ENCODE assay signal across 1 cellular context in genomic region chr2:112884869-112885502, GRCh38.
TF ChIP-seq lines count a peak whose summit lies in the region.

No MANE protein-coding gene starts in this region.

TF ChIP-seq in K562, 482 proteins besides CTCF, POLR2A, EP300 and RAD21 (continued from another document):
- TF ChIP-seq, protein P1, sequence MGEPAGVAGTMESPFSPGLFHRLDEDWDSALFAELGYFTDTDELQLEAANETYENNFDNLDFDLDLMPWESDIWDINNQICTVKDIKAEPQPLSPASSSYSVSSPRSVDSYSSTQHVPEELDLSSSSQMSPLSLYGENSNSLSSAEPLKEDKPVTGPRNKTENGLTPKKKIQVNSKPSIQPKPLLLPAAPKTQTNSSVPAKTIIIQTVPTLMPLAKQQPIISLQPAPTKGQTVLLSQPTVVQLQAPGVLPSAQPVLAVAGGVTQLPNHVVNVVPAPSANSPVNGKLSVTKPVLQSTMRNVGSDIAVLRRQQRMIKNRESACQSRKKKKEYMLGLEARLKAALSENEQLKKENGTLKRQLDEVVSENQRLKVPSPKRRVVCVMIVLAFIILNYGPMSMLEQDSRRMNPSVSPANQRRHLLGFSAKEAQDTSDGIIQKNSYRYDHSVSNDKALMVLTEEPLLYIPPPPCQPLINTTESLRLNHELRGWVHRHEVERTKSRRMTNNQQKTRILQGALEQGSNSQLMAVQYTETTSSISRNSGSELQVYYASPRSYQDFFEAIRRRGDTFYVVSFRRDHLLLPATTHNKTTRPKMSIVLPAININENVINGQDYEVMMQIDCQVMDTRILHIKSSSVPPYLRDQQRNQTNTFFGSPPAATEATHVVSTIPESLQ (CRISPR knock-in tag; IDR thresholded peaks at IDR 0.05), result 0 out of 2 replicates have a peak, but pooled peaks have one; percentile 43
- TF ChIP-seq RCOR1 (IDR thresholded peaks at IDR 0.05; ENCODE audit: borderline replicate concordance in 1 of 2, low read depth in 2 of 2, low read length in 2 of 2) (peak in 1 of 2 experiments; percentile 55; a peak in 1 of 4 replicates), HMBOX1 (IDR thresholded peaks at IDR 0.05) (0 out of 2 replicates have a peak, but pooled peaks have one; percentile 16), HMG20B (CRISPR knock-in tag; IDR thresholded peaks at IDR 0.05) (no peak), SMC3 (conservative IDR thresholded peaks at IDR 0.05; ENCODE audit: insufficient read depth, low read depth, low read length) (peak; percentile 83), PCBP1 (IDR thresholded peaks at IDR 0.05; ENCODE audit: low read depth, low read length, poor library complexity, severe bottlenecking) (no peak), ZNF165 (CRISPR knock-in tag; IDR thresholded peaks at IDR 0.05; ENCODE audit: borderline replicate concordance) (0 out of 2 replicates have a peak, but pooled peaks have one; percentile 13), NR4A1 (CRISPR knock-in tag; IDR thresholded peaks at IDR 0.05) (no peak), NR4A1 (tag; IDR thresholded peaks at IDR 0.05) (0 out of 2 replicates have a peak, but pooled peaks have one; percentile 34), GATAD2B (IDR thresholded peaks at IDR 0.05; ENCODE audit: borderline replicate concordance) (peak; percentile 16; the same call in 1 of the 2 replicates), STAG1 (CRISPR knock-in tag; IDR thresholded peaks at IDR 0.05; ENCODE audit: borderline replicate concordance) (peak; percentile 50; the same call in 1 of the 2 replicates), ADNP (tag; IDR thresholded peaks at IDR 0.05) (peak; percentile 26; the same call in 1 of the 2 replicates), SRF (CRISPR knock-in tag; IDR thresholded peaks at IDR 0.05) (no peak), XRCC5 (IDR thresholded peaks at IDR 0.05; ENCODE audit: low read depth, low read length) (0 out of 2 replicates have a peak, but pooled peaks have one; percentile 36), JUND (IDR thresholded peaks at IDR 0.05; ENCODE audit: borderline replicate concordance, low read depth, low read length) (0 out of 2 replicates have a peak, but pooled peaks have one; percentile 8), JUND (tag; IDR thresholded peaks at IDR 0.05; ENCODE audit: borderline replicate concordance, low read depth, low read length) (no peak; the same call in 2 of the 3 replicates), MAZ (CRISPR knock-in tag; conservative IDR thresholded peaks at IDR 0.05 in 1 of 2, IDR thresholded peaks at IDR 0.05 in 1 of 2) (peak; percentile 28 to 29; a peak in 1 of 4 replicates), CXXC5 (CRISPR knock-in tag; IDR thresholded peaks at IDR 0.05) (0 out of 2 replicates have a peak, but pooled peaks have one; percentile 10)
- TF ChIP-seq, protein P2, sequence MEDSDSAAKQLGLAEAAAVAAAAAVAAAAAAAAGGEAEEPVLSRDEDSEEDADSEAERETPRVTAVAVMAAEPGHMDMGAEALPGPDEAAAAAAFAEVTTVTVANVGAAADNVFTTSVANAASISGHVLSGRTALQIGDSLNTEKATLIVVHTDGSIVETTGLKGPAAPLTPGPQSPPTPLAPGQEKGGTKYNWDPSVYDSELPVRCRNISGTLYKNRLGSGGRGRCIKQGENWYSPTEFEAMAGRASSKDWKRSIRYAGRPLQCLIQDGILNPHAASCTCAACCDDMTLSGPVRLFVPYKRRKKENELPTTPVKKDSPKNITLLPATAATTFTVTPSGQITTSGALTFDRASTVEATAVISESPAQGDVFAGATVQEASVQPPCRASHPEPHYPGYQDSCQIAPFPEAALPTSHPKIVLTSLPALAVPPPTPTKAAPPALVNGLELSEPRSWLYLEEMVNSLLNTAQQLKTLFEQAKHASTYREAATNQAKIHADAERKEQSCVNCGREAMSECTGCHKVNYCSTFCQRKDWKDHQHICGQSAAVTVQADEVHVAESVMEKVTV (CRISPR knock-in tag; IDR thresholded peaks at IDR 0.05), result peak; percentile 93
- TF ChIP-seq, protein P3, sequence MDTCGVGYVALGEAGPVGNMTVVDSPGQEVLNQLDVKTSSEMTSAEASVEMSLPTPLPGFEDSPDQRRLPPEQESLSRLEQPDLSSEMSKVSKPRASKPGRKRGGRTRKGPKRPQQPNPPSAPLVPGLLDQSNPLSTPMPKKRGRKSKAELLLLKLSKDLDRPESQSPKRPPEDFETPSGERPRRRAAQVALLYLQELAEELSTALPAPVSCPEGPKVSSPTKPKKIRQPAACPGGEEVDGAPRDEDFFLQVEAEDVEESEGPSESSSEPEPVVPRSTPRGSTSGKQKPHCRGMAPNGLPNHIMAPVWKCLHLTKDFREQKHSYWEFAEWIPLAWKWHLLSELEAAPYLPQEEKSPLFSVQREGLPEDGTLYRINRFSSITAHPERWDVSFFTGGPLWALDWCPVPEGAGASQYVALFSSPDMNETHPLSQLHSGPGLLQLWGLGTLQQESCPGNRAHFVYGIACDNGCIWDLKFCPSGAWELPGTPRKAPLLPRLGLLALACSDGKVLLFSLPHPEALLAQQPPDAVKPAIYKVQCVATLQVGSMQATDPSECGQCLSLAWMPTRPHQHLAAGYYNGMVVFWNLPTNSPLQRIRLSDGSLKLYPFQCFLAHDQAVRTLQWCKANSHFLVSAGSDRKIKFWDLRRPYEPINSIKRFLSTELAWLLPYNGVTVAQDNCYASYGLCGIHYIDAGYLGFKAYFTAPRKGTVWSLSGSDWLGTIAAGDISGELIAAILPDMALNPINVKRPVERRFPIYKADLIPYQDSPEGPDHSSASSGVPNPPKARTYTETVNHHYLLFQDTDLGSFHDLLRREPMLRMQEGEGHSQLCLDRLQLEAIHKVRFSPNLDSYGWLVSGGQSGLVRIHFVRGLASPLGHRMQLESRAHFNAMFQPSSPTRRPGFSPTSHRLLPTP (IDR thresholded peaks at IDR 0.05; ENCODE audit: borderline replicate concordance, extremely low read depth, insufficient read length), result no peak
